Comparison of ENCODE assay signal across 11 cellular contexts in genomic region chr9:6788175-6789016, GRCh38. TPM values are rescaled to one million over a fixed set of nuclear protein-coding genes. Genes with fewer than 3 reads are reported as not detected.
A peak's percentile ranks its signal among the peaks of the same experiment; 100 is the strongest.
DNase-seq lines count a peak whose midpoint lies in the region; ATAC-seq and TF ChIP-seq lines count a peak whose summit lies in the region.
"Had no signal": no experiment of that assay in that cellular context is flagged by ENCODE, and none has a peak within 500 bp of the region (broad histone marks: within the 10 kb centered on the region; RNA-seq: fewer than 3 reads in every experiment).

No MANE protein-coding gene starts in this region.

- H2BK5ac ChIP-seq in IMR-90 (ENCODE audit: low read depth, low read length, poor library complexity, severe bottlenecking): no peak overlapping the region

- H3K27ac ChIP-seq in IMR-90 (ENCODE audit: insufficient read depth, low read length) (no peak overlapping the region), endodermal cell (ENCODE audit: low read depth, low read length) (no peak overlapping the region)

- peak overlapping the region; percentile 92 for H3K27ac Mint-ChIP-seq in endodermal cell
- H3K27ac Mint-ChIP-seq: activated naive CD8-positive, alpha-beta T cell treated with anti-CD3 and anti-CD28 coated beads, Interleukin-2, amount 10 ng/mL, durations not matched to agents 7 days and 5 days had no signal

- peaks cover 9% of the 10 kb centered on the region; the same call in 1 of the 2 replicates for H3K9me1 ChIP-seq in IMR-90 (ENCODE audit: insufficient read depth, low read length)

- H3K36me3 ChIP-seq in IMR-90 (ENCODE audit: control insufficient read depth, insufficient read depth, low read length) (peaks cover 1% of the 10 kb centered on the region; the same call in 1 of the 2 replicates), endodermal cell (ENCODE audit: control insufficient read depth, insufficient read depth, low read length) (peaks cover 9% of the 10 kb centered on the region), mucosa of descending colon (ENCODE audit: low read depth) (no peaks in the 10 kb centered on the region)

- in situ Hi-C loops in IMR-90 (cut with MboI; ENCODE audit: low sequenced_read_pairs): no loop called here

- no peak for TF ChIP-seq RAD21 in IMR-90 (IDR thresholded peaks at IDR 0.05; ENCODE audit: low read length)

- H2AK5ac ChIP-seq in IMR-90 (ENCODE audit: low read depth, low read length): peak overlapping the region; percentile 10

- intact Hi-C loops in IMR-90 (cut with micrococcal nuclease): no loop called here
- intact Hi-C loops in mucosa of descending colon (cut with DNase I, micrococcal nuclease): no loop called here

- H3K4me3 Mint-ChIP-seq in endodermal cell: peak overlapping the region; percentile 23
- H3K4me3 Mint-ChIP-seq: activated naive CD8-positive, alpha-beta T cell treated with anti-CD3 and anti-CD28 coated beads, Interleukin-2, amount 10 ng/mL, durations not matched to agents 7 days and 5 days had no signal

- no peaks in the 10 kb centered on the region for H3K27me3 ChIP-seq in IMR-90 (ENCODE audit: control insufficient read depth, insufficient read depth, low read length)
- no peaks in the 10 kb centered on the region for H3K27me3 ChIP-seq in endodermal cell (ENCODE audit: control insufficient read depth, insufficient read depth, low read length, poor library complexity, severe bottlenecking)

- no peak overlapping the region for H2BK20ac ChIP-seq in IMR-90 (ENCODE audit: low read depth, low read length)

- H3K36me3 Mint-ChIP-seq in endodermal cell (ENCODE audit: low read depth): peaks cover 10% of the 10 kb centered on the region

- peak overlapping the region; percentile 46 for H3K4me2 ChIP-seq in IMR-90 (ENCODE audit: low read depth, low read length)

- WGBS in IMR-90 (ENCODE audit: extremely low coverage in 2 of 2, insufficient read length in 1 of 2), 2 experiments: 58% methylated on average over 4 of the region's 8 CpGs; no CpG with 5 or more reads in 1 of the 2 experiments
- WGBS in endodermal cell (ENCODE audit: insufficient coverage in 1 of 2, insufficient read length in 1 of 2), 2 experiments: 28 to 40% methylated on average over 4 to 8 of the region's 8 CpGs

- no peaks in the 10 kb centered on the region; the same call in 1 of the 2 replicates for H4K20me1 ChIP-seq in IMR-90 (ENCODE audit: insufficient read depth, low read length)

- H3K4me1 Mint-ChIP-seq in endodermal cell: peaks cover 38% of the 10 kb centered on the region

- peak; percentile 76 for DNase-seq in AG08396 (ENCODE audit: low spot score)
- peak; percentile 58 for DNase-seq in IMR-90
- DNase-seq in endodermal cell: peak; percentile 94
- peak in 1 of 3 donors; percentile 38 for DNase-seq in mucosa of descending colon
- no peak for DNase-seq in stimulated activated naive CD8-positive, alpha-beta T cell treated with anti-CD3 and anti-CD28 coated beads, Interleukin-15, Interleukin-2, amounts not matched to agents 100 U/mL and 50 U/mL, for 24 hours
- no peak for DNase-seq in erythroblast (lab: John Stamatoyannopoulos, UW)
- DNase-seq in GM19238 (ENCODE audit: insufficient read length, low spot score): no peak
- DNase-seq: activated naive CD8-positive, alpha-beta T cell treated with anti-CD3 and anti-CD28 coated beads, Interleukin-2, amount 10 ng/mL, durations not matched to agents 7 days and 5 days; NCI-H1417 treated with DMSO at 0.1 percent for 48 hours; stimulated activated CD4-positive, alpha-beta T cell treated with anti-CD3 and anti-CD28 coated beads, Interleukin-1b, Interleukin-23, amount 100 ng/mL, for 48 hours had no signal

- H3K14ac ChIP-seq in IMR-90 (replicated peaks; ENCODE audit: low read depth, low read length): 0 out of 2 replicates have a peak overlapping the region, but pooled peaks have one; percentile 43

- no peaks in the 10 kb centered on the region for H3K9me3 Mint-ChIP-seq in endodermal cell

- no TSS peak for BruUV-seq in IMR-90 (replicated peaks; lab: Mats Ljungman, UMichigan)

- 0 out of 2 replicates have a peak overlapping the region, but pooled peaks have one; percentile 13 for H3K4ac ChIP-seq in IMR-90 (ENCODE audit: low read depth, low read length)

- no peak for TF ChIP-seq POLR2A in IMR-90 (IDR thresholded peaks at IDR 0.05; ENCODE audit: low read depth, low read length)
- TF ChIP-seq POLR2A in erythroblast (IDR thresholded peaks at IDR 0.05; ENCODE audit: low read length): no peak

- H3K18ac ChIP-seq in IMR-90 (ENCODE audit: low read depth, low read length): no peak overlapping the region

- peak overlapping the region; percentile 64; the same call in 1 of the 2 replicates for H3K23ac ChIP-seq in IMR-90 (ENCODE audit: low read depth, low read length)

- H3K56ac ChIP-seq in IMR-90 (ENCODE audit: extremely low read depth, insufficient read depth, low read length): no peak overlapping the region

- H3K27me3 Mint-ChIP-seq in endodermal cell (ENCODE audit: insufficient read depth): no peaks in the 10 kb centered on the region
- H3K27me3 Mint-ChIP-seq: activated naive CD8-positive, alpha-beta T cell treated with anti-CD3 and anti-CD28 coated beads, Interleukin-2, amount 10 ng/mL, durations not matched to agents 7 days and 5 days had no signal

- peak; percentile 93 for ATAC-seq in IMR-90 (ENCODE audit: low read depth)
- ATAC-seq in mucosa of descending colon: peak; percentile 92
- ATAC-seq in stimulated activated naive CD8-positive, alpha-beta T cell treated with anti-CD3 and anti-CD28 coated beads, Interleukin-15, Interleukin-2, amounts not matched to agents 100 U/mL and 50 U/mL, for 24 hours: no peak
- no peak for ATAC-seq in GM19455 (IDR thresholded peaks at IDR 0.05; ENCODE audit: unreplicated experiment)

- H3K9ac ChIP-seq in IMR-90 (ENCODE audit: low read depth, low read length) (no peak overlapping the region), endodermal cell (ENCODE audit: extremely low read depth, low read length, poor library complexity, severe bottlenecking) (peak overlapping the region; percentile 21)

- no peak overlapping the region for H4K91ac ChIP-seq in IMR-90 (ENCODE audit: insufficient read depth, low read depth, low read length)

- POLR2A ChIA-PET in IMR-90 (lab: Charles Lee; ENCODE audit: unreplicated experiment): no interaction called here

- H2AFZ ChIP-seq in IMR-90 (replicated peaks; ENCODE audit: low read length, poor library complexity): peak overlapping the region; percentile 72

- no peak overlapping the region for H2BK120ac ChIP-seq in IMR-90 (ENCODE audit: low read depth, low read length)

- H4K8ac ChIP-seq in IMR-90 (ENCODE audit: low read depth in 2 of 2, low read length in 2 of 2): peak overlapping the region in 1 of 2 experiments; percentile 3; a peak in 1 of 4 replicates

- H4K5ac ChIP-seq in IMR-90 (ENCODE audit: low read depth, low read length): no peak overlapping the region; the same call in 1 of the 2 replicates

- no peak overlapping the region for H3K4me3 ChIP-seq in IMR-90 (ENCODE audit: insufficient read depth, low read depth, low read length)
- no peak overlapping the region for H3K4me3 ChIP-seq in endodermal cell (ENCODE audit: low read length)
- H3K4me3 ChIP-seq in mucosa of descending colon: no peak overlapping the region

- CTCF ChIA-PET in IMR-90 (lab: Yijun Ruan, JAX): no interaction called here

- peak overlapping the region; percentile 69 for H2AK9ac ChIP-seq in IMR-90 (replicated peaks; ENCODE audit: low read depth, low read length, poor library complexity)

- dilution Hi-C loops in IMR-90 (cut with HindIII; ENCODE audit: low sequenced_read_pairs, unreplicated experiment): no loop called here

- no peaks in the 10 kb centered on the region for H3K9me3 ChIP-seq in IMR-90 (ENCODE audit: control insufficient read depth, insufficient read depth, low read length)
- no peaks in the 10 kb centered on the region for H3K9me3 ChIP-seq in endodermal cell (ENCODE audit: control insufficient read depth, low read length)
- H3K9me3 ChIP-seq in mucosa of descending colon: no peaks in the 10 kb centered on the region

- no peak overlapping the region for H2BK15ac ChIP-seq in IMR-90 (ENCODE audit: low read depth, low read length)

- H3K4me1 ChIP-seq in IMR-90 (ENCODE audit: control insufficient read depth, insufficient read depth, low read length): peaks cover 10% of the 10 kb centered on the region
- peaks cover 6% of the 10 kb centered on the region for H3K4me1 ChIP-seq in endodermal cell (ENCODE audit: control insufficient read depth, insufficient read depth, low read length)
- peaks cover 35% of the 10 kb centered on the region for H3K4me1 ChIP-seq in mucosa of descending colon (ENCODE audit: low read depth)

- peaks cover 27 to 50% of the 10 kb centered on the region in 2 experiments for H3K79me1 ChIP-seq in IMR-90 (ENCODE audit: low read depth in 1 of 2, low read length in 2 of 2)

- TF ChIP-seq CTCF in IMR-90 (conservative IDR thresholded peaks at IDR 0.05; ENCODE audit: low read depth, low read length): no peak
- TF ChIP-seq CTCF in endodermal cell (conservative IDR thresholded peaks at IDR 0.05): no peak
- TF ChIP-seq CTCF in mucosa of descending colon (IDR thresholded peaks at IDR 0.05): no peak

TF ChIP-seq in IMR-90, 13 proteins besides CTCF, POLR2A, EP300 and RAD21:
- TF ChIP-seq USF2 (IDR thresholded peaks at IDR 0.05; ENCODE audit: low read depth, low read length) (no peak), RFX5 (IDR thresholded peaks at IDR 0.05; ENCODE audit: low read depth, low read length) (no peak), NFE2L2 (IDR thresholded peaks at IDR 0.05; ENCODE audit: low read depth, low read length) (peak; percentile 65), MAZ (IDR thresholded peaks at IDR 0.05; ENCODE audit: borderline replicate concordance, low read depth, low read length) (no peak), MXI1 (IDR thresholded peaks at IDR 0.05; ENCODE audit: borderline replicate concordance, low read depth, low read length) (no peak)

RNA-seq across cellular contexts. Expression of gene KDM4C, which starts 30.6 kb away (rescaled TPM):
- total RNA-seq in IMR-90 (2012; rRNA removed): 23.8 and 26.7 TPM in 2 replicates
- 11.3 and 11.8 TPM in 2 replicates for polyA plus RNA-seq in IMR-90 (2012; rRNA removed)
- 3.0 and 4.4 TPM in 2 replicates for polyA plus RNA-seq in IMR-90 (2012; cell fraction: cytosol; rRNA removed)
- polyA plus RNA-seq in IMR-90 (2012; cell fraction: nucleus; rRNA removed; ENCODE audit: low replicate concordance): 14.3 and 56.7 TPM in 2 replicates
- 10 to 100 TPM; 12.8 to 31.5 TPM for total RNA-seq in endodermal cell
- polyA plus RNA-seq in endodermal cell (2013, experiment 1 of 2): 10.3 TPM
- 9.4 TPM for polyA plus RNA-seq in endodermal cell (2013, experiment 2 of 2)
- total RNA-seq in mucosa of descending colon: 10 to 100 TPM; 44.6 to 74.9 (median 50.9) TPM

Comparison
In these comparisons a context has a peak if more than half of its experiments do, and no peak if none do; other contexts are left out.
1. DNase-seq: peak in AG08396 (single experiment), IMR-90 (single experiment) and endodermal cell (single experiment); none in stimulated activated naive CD8-positive, alpha-beta T cell treated with anti-CD3 and anti-CD28 coated beads, Interleukin-15, Interleukin-2, amounts not matched to agents 100 U/mL and 50 U/mL, for 24 hours (single experiment), erythroblast (0 of 2) and GM19238 (single experiment).
2. ATAC-seq: peak in IMR-90 (single experiment) and mucosa of descending colon (single experiment); none in stimulated activated naive CD8-positive, alpha-beta T cell treated with anti-CD3 and anti-CD28 coated beads, Interleukin-15, Interleukin-2, amounts not matched to agents 100 U/mL and 50 U/mL, for 24 hours (single experiment) and GM19455 (single experiment).